Comparison of ENCODE assay signal across 15 cellular contexts in the genomic region with DNA sequence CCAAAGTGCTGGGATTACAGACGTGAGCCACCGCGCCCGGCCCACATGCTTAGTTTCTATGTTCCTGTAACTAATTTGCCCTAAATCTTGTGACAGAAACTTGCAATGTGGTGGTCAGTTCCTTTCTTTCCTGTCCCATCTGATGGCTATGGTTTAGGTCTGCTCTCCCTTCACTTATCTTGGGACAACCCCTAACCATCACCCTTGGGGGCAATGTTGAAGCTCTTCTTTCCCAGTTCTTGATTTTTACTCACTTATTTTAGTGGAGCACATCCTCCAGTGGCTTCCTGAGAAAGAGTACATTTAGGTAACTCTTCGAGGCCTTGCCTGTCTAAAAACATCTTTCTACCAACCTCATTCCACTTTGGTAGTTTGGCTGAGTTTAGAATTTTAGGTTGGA. TPM values are rescaled to one million over a fixed set of nuclear protein-coding genes. Genes with fewer than 3 reads are reported as not detected.
A peak's percentile ranks its signal among the peaks of the same experiment; 100 is the strongest.
DNase-seq lines count a peak whose midpoint lies in the region; ATAC-seq and TF ChIP-seq lines count a peak whose summit lies in the region.
"Had no signal": no experiment of that assay in that cellular context is flagged by ENCODE, and none has a peak within 500 bp of the region (broad histone marks: within the 10 kb centered on the region; RNA-seq: fewer than 3 reads in every experiment).

No MANE protein-coding gene starts in this region.

- H3K36me3 ChIP-seq in breast epithelium (no peaks in the 10 kb centered on the region), vagina (no peaks in the 10 kb centered on the region)

- no peaks in the 10 kb centered on the region for H3K9me3 Mint-ChIP-seq in MCF 10A (ENCODE audit: unreplicated experiment)
- H3K9me3 Mint-ChIP-seq in activated T-helper 2 cell treated with anti-CD3 and anti-CD28 coated beads, Interferon-gamma antibody, Interleukin-2, Interleukin-4, amounts not matched to agents 10 μg/mL and 5 μg/mL and 100 μg/mL, durations not matched to agents 14 hours and 24 hours and 36 hours: no peaks in the 10 kb centered on the region
- no peaks in the 10 kb centered on the region for H3K9me3 Mint-ChIP-seq in natural killer cell
- H3K9me3 Mint-ChIP-seq: endodermal cell had no signal

- CTCF ChIA-PET in MCF 10A (lab: Yijun Ruan, JAX): interaction anchor here (0.6 to 2.8 kb wide), 4 partner anchors 17 to 142 kb away, joined by 4 to 8 read pairs (median 4); no protein-coding TSS in a partner anchor

- H3K4me1 Mint-ChIP-seq in MCF 10A (ENCODE audit: insufficient read depth, unreplicated experiment) (peaks cover 52% of the 10 kb centered on the region), natural killer cell (peaks cover 33 to 58% of the 10 kb centered on the region in 2 donors)
- peaks cover 59% of the 10 kb centered on the region for H3K4me1 Mint-ChIP-seq in activated T-helper 2 cell treated with anti-CD3 and anti-CD28 coated beads, Interferon-gamma antibody, Interleukin-2, Interleukin-4, amounts not matched to agents 10 μg/mL and 5 μg/mL and 100 μg/mL, durations not matched to agents 14 hours and 24 hours and 36 hours (ENCODE audit: low read depth)

- H3K27me3 ChIP-seq in breast epithelium: no peaks in the 10 kb centered on the region
- no peaks in the 10 kb centered on the region for H3K27me3 ChIP-seq in vagina
- H3K27me3 ChIP-seq: body of pancreas, neutrophil had no signal

- no peak overlapping the region for H3K4me3 ChIP-seq in breast epithelium
- no peak overlapping the region for H3K4me3 ChIP-seq in vagina
- H3K4me3 ChIP-seq: body of pancreas, thoracic aorta had no signal

- H3K4me1 ChIP-seq in breast epithelium (no peaks in the 10 kb centered on the region), vagina (peaks cover 75% of the 10 kb centered on the region)

- H3K36me3 Mint-ChIP-seq in MCF 10A (ENCODE audit: insufficient read depth, unreplicated experiment) (peaks cover 56% of the 10 kb centered on the region), natural killer cell (no peaks in the 10 kb centered on the region)
- H3K36me3 Mint-ChIP-seq in activated T-helper 2 cell treated with anti-CD3 and anti-CD28 coated beads, Interferon-gamma antibody, Interleukin-2, Interleukin-4, amounts not matched to agents 10 μg/mL and 5 μg/mL and 100 μg/mL, durations not matched to agents 14 hours and 24 hours and 36 hours (ENCODE audit: low read depth): peaks cover 76% of the 10 kb centered on the region

- intact Hi-C loops in MCF 10A (cut with micrococcal nuclease): no loop called here
- intact Hi-C loops in breast epithelium (cut with DNase I; ENCODE audit: low total_unique reads): no loop called here
- intact Hi-C loops in activated T-helper 2 cell treated with anti-CD3 and anti-CD28 coated beads, Interferon-gamma antibody, Interleukin-2, Interleukin-4, amounts not matched to agents 10 μg/mL and 5 μg/mL and 100 μg/mL, durations not matched to agents 14 hours and 24 hours and 36 hours (cut with micrococcal nuclease): no loop called here
- intact Hi-C loops in natural killer cell (cut with micrococcal nuclease): no loop called here
- intact Hi-C loops in vagina (cut with DNase I): no loop called here

- H3K27me3 Mint-ChIP-seq in MCF 10A (ENCODE audit: insufficient read depth, unreplicated experiment) (no peaks in the 10 kb centered on the region), natural killer cell (ENCODE audit: low read depth in 2 of 2) (no peaks in the 10 kb centered on the region)
- H3K27me3 Mint-ChIP-seq in activated T-helper 2 cell treated with anti-CD3 and anti-CD28 coated beads, Interferon-gamma antibody, Interleukin-2, Interleukin-4, amounts not matched to agents 10 μg/mL and 5 μg/mL and 100 μg/mL, durations not matched to agents 14 hours and 24 hours and 36 hours (ENCODE audit: low read depth): no peaks in the 10 kb centered on the region

- no peak for TF ChIP-seq POLR2A in breast epithelium (IDR thresholded peaks at IDR 0.05)
- no peak for TF ChIP-seq POLR2A in vagina (IDR thresholded peaks at IDR 0.05)

- BruUV-seq in MCF 10A (replicated peaks; lab: Mats Ljungman, UMichigan): no TSS peak

- H3K4me3 Mint-ChIP-seq in MCF 10A (ENCODE audit: unreplicated experiment) (no peak overlapping the region), natural killer cell (no peak overlapping the region)
- no peak overlapping the region for H3K4me3 Mint-ChIP-seq in activated T-helper 2 cell treated with anti-CD3 and anti-CD28 coated beads, Interferon-gamma antibody, Interleukin-2, Interleukin-4, amounts not matched to agents 10 μg/mL and 5 μg/mL and 100 μg/mL, durations not matched to agents 14 hours and 24 hours and 36 hours (ENCODE audit: low read depth)
- H3K4me3 Mint-ChIP-seq: endodermal cell had no signal

- ATAC-seq in natural killer cell (no peak), HG02870 (IDR thresholded peaks at IDR 0.05; ENCODE audit: unreplicated experiment) (no peak), GM21360 (IDR thresholded peaks at IDR 0.05; ENCODE audit: unreplicated experiment) (no peak)
- ATAC-seq: body of pancreas, left cardiac atrium had no signal

- H3K27ac ChIP-seq in breast epithelium (peak overlapping the region in 1 of 2 donors; percentile 36), vagina (peak overlapping the region; percentile 0)
- H3K27ac ChIP-seq: body of pancreas, neutrophil, thoracic aorta had no signal

- TF ChIP-seq CTCF in MCF 10A (IDR thresholded peaks at IDR 0.05; ENCODE audit: unreplicated experiment) (no peak), breast epithelium (IDR thresholded peaks at IDR 0.05) (no peak), natural killer cell (IDR thresholded peaks at IDR 0.05) (no peak), vagina (IDR thresholded peaks at IDR 0.05) (no peak)

- POLR2A ChIA-PET in MCF 10A (lab: Yijun Ruan, JAX): interaction anchor here (1.8 kb wide), 1 partner anchor 12 kb away, joined by 7 read pairs; no protein-coding TSS in a partner anchor

- DNase-seq in MCF 10A (ENCODE audit: unreplicated experiment): no peak
- DNase-seq in breast epithelium (ENCODE audit: low spot score in 2 of 2): no peak
- no peak for DNase-seq in activated T-helper 2 cell treated with anti-CD3 and anti-CD28 coated beads, Interferon-gamma antibody, Interleukin-2, Interleukin-4, amounts not matched to agents 10 μg/mL and 5 μg/mL and 100 μg/mL, durations not matched to agents 14 hours and 24 hours and 36 hours (ENCODE audit: low spot score)
- no peak for DNase-seq in natural killer cell
- no peak for DNase-seq in vagina (ENCODE audit: extremely low spot score in 2 of 2)
- no peak for DNase-seq in SIG-M5 treated with dmso at 0.1 percent for 504 hours (lab: John Stamatoyannopoulos, UW; ENCODE audit: unreplicated experiment)
- DNase-seq: activated CD4-positive, alpha-beta T cell treated with anti-CD3 and anti-CD28 coated beads for 4 hours; body of pancreas; endodermal cell; left cardiac atrium; NCI-H226 had no signal

- H3K27ac Mint-ChIP-seq in MCF 10A (ENCODE audit: low read depth, unreplicated experiment) (peak overlapping the region; percentile 86), natural killer cell (peak overlapping the region; percentile 41 to 56)
- peak overlapping the region; percentile 25 for H3K27ac Mint-ChIP-seq in activated T-helper 2 cell treated with anti-CD3 and anti-CD28 coated beads, Interferon-gamma antibody, Interleukin-2, Interleukin-4, amounts not matched to agents 10 μg/mL and 5 μg/mL and 100 μg/mL, durations not matched to agents 14 hours and 24 hours and 36 hours

- no peaks in the 10 kb centered on the region for H3K9me3 ChIP-seq in breast epithelium
- H3K9me3 ChIP-seq in vagina: no peaks in the 10 kb centered on the region
- H3K9me3 ChIP-seq: body of pancreas, neutrophil, thoracic aorta had no signal

RNA-seq across cellular contexts. Expression of a gene that starts 7.3 kb away (rescaled TPM):
- 88.4 and 104 TPM in 2 replicates for total RNA-seq in MCF 10A (2022)
- 10 to 100 TPM; 20.8 to 33.5 (median 32.1) TPM for total RNA-seq in breast epithelium
- total RNA-seq in activated T-helper 2 cell treated with anti-CD3 and anti-CD28 coated beads, Interferon-gamma antibody, Interleukin-2, Interleukin-4, amounts not matched to agents 10 μg/mL and 5 μg/mL and 100 μg/mL, durations not matched to agents 14 hours and 24 hours and 36 hours: 191 and 202 TPM in 2 replicates
- 100 to 1,000 TPM; 101 to 106 (median 105) TPM for total RNA-seq in natural killer cell
- total RNA-seq in vagina: 98.0 TPM

RNA-seq across cellular contexts. Expression of a gene that starts 39.7 kb away (rescaled TPM):
- total RNA-seq in MCF 10A (2022) (4.0 and 4.3 TPM in 2 replicates), breast epithelium (10 to 100 TPM in 2 of 3 donors, 1 to 10 TPM in 1; 4.0 to 12.3 (median 10.8) TPM), natural killer cell (10 to 100 TPM; 16.4 to 22.1 (median 16.7) TPM), vagina (8.8 TPM)
- total RNA-seq in activated T-helper 2 cell treated with anti-CD3 and anti-CD28 coated beads, Interferon-gamma antibody, Interleukin-2, Interleukin-4, amounts not matched to agents 10 μg/mL and 5 μg/mL and 100 μg/mL, durations not matched to agents 14 hours and 24 hours and 36 hours: 17.4 and 19.6 TPM in 2 replicates

Comparison
In these comparisons a context has a peak if more than half of its experiments do, and no peak if none do; other contexts are left out.
1. H3K27ac Mint-ChIP-seq: peak in every context shown above with its lines; median percentile 86 in MCF 10A; 48 in natural killer cell; 25 in activated T-helper 2 cell treated with anti-CD3 and anti-CD28 coated beads, Interferon-gamma antibody, Interleukin-2, Interleukin-4, amounts not matched to agents 10 μg/mL and 5 μg/mL and 100 μg/mL, durations not matched to agents 14 hours and 24 hours and 36 hours.